In genomic region chr1:16195518-16195905, GRCh38 we compare ENCODE assay signal across 17 cellular contexts. TPM values are rescaled to one million over a fixed set of nuclear protein-coding genes. Genes with fewer than 3 reads are reported as not detected.
DNase-seq lines count a peak whose midpoint lies in the region; ATAC-seq and TF ChIP-seq lines count a peak whose summit lies in the region.
"Had no signal": no experiment of that assay in that cellular context is flagged by ENCODE, and none has a peak within 500 bp of the region (broad histone marks: within the 10 kb centered on the region; RNA-seq: fewer than 3 reads in every experiment).

No MANE protein-coding gene starts in this region.

- intact Hi-C loops in adrenal gland (cut with DNase I) (loop anchor here in 1 of 2 donors (5.0 kb wide), 1 partner anchor 52 kb away; no protein-coding TSS in a partner anchor), ovary (cut with DNase I) (loop anchor here in 2 of 4 donors (10.0 kb wide), 1 partner anchor 169 kb away; the partner anchor contains the start of gene SZRD1 (in 2 of the 2)), upper lobe of right lung (cut with DNase I) (no loop called here)

- H3K4me3 ChIP-seq in adrenal gland, result no peak overlapping the region
- H3K4me3 ChIP-seq in ovary, result no peak overlapping the region
- H3K4me3 ChIP-seq in upper lobe of right lung, result no peak overlapping the region
- H3K4me3 ChIP-seq: A549 had no signal

- H3K9me3 Mint-ChIP-seq in T-helper 2 cell treated with Interferon-gamma antibody and Interleukin-4, amounts not matched to agents 5 μg/mL and 100 μg/mL, for 36 hours, result no peaks in the 10 kb centered on the region
- H3K9me3 Mint-ChIP-seq: CD8-positive, alpha-beta T cell; HFFc6 had no signal

- TF ChIP-seq EP300 in ovary (IDR thresholded peaks at IDR 0.05), result peak; percentile 79

- TF ChIP-seq POLR2A in adrenal gland (IDR thresholded peaks at IDR 0.05) (no peak), ovary (IDR thresholded peaks at IDR 0.05) (no peak)

- H3K27ac Mint-ChIP-seq in T-helper 2 cell treated with Interferon-gamma antibody and Interleukin-4, amounts not matched to agents 5 μg/mL and 100 μg/mL, for 36 hours, result no peak overlapping the region
- H3K27ac Mint-ChIP-seq: CD14-positive monocyte; CD8-positive, alpha-beta T cell; HFFc6 had no signal

- H3K27ac ChIP-seq in adrenal gland (peak overlapping the region; percentile 61 to 90 (median 84)), ovary (peak overlapping the region; percentile 13 to 91), upper lobe of right lung (no peak overlapping the region)
- H3K27ac ChIP-seq: A549, HL-60 had no signal

- H3K27me3 ChIP-seq in adrenal gland (no peaks in the 10 kb centered on the region), ovary (no peaks in the 10 kb centered on the region), upper lobe of right lung (no peaks in the 10 kb centered on the region)

- peaks cover 0 to 6% of the 10 kb centered on the region in 2 donors for H3K4me1 ChIP-seq in adrenal gland (replicated peaks in 1 of 2)
- no peaks in the 10 kb centered on the region for H3K4me1 ChIP-seq in ovary (ENCODE audit: insufficient read depth)
- no peaks in the 10 kb centered on the region for H3K4me1 ChIP-seq in upper lobe of right lung

- H3K36me3 ChIP-seq in adrenal gland (replicated peaks in 1 of 2) (no peaks in the 10 kb centered on the region), ovary (no peaks in the 10 kb centered on the region), upper lobe of right lung (no peaks in the 10 kb centered on the region)

- WGBS in adrenal gland, 4 donors, result 53 to 73% (median 66%) methylated on average over 6 to 7 of the region's 7 CpGs
- WGBS in ovary, 3 donors, result 25 to 43% (median 30%) methylated on average over 7 of the region's 7 CpGs

- peaks cover 9% of the 10 kb centered on the region for H3K27me3 Mint-ChIP-seq in T-helper 2 cell treated with Interferon-gamma antibody and Interleukin-4, amounts not matched to agents 5 μg/mL and 100 μg/mL, for 36 hours (ENCODE audit: low read depth)

- no peaks in the 10 kb centered on the region for H3K36me3 Mint-ChIP-seq in T-helper 2 cell treated with Interferon-gamma antibody and Interleukin-4, amounts not matched to agents 5 μg/mL and 100 μg/mL, for 36 hours (ENCODE audit: low read depth)

- DNase-seq in adrenal gland, result peak in 1 of 7 donors; percentile 48
- peak; percentile 65 for DNase-seq in fibroblast of gingiva (ENCODE audit: low read depth)
- peak in 3 of 5 donors; percentile 50 to 76 (median 68) for DNase-seq in ovary
- no peak for DNase-seq in upper lobe of right lung
- DNase-seq in T-helper 2 cell treated with Interferon-gamma antibody and Interleukin-4, amounts not matched to agents 5 μg/mL and 100 μg/mL, for 36 hours (ENCODE audit: low spot score), result no peak
- DNase-seq in activated T-cell treated with anti-CD3 and anti-CD28 coated beads for 4 hours, result no peak
- DNase-seq in dermis blood vessel endothelial cell, result no peak
- DNase-seq: CD8-positive, alpha-beta T cell; COR-L47; DND-41; GDM1; HCEC 1CT; HFFc6 had no signal

- H3K9me3 ChIP-seq in adrenal gland (replicated peaks in 1 of 3) (no peaks in the 10 kb centered on the region), ovary (no peaks in the 10 kb centered on the region), upper lobe of right lung (no peaks in the 10 kb centered on the region)
- H3K9me3 ChIP-seq: A549 had no signal

- TF ChIP-seq CTCF in adrenal gland (IDR thresholded peaks at IDR 0.05) (no peak), ovary (IDR thresholded peaks at IDR 0.05) (no peak), upper lobe of right lung (IDR thresholded peaks at IDR 0.05) (no peak)

- no peak overlapping the region for H3K4me3 Mint-ChIP-seq in T-helper 2 cell treated with Interferon-gamma antibody and Interleukin-4, amounts not matched to agents 5 μg/mL and 100 μg/mL, for 36 hours
- H3K4me3 Mint-ChIP-seq: CD14-positive monocyte; CD8-positive, alpha-beta T cell; HFFc6 had no signal

- peaks cover 9% of the 10 kb centered on the region for H3K4me1 Mint-ChIP-seq in T-helper 2 cell treated with Interferon-gamma antibody and Interleukin-4, amounts not matched to agents 5 μg/mL and 100 μg/mL, for 36 hours (ENCODE audit: low read depth)
- H3K4me1 Mint-ChIP-seq: CD14-positive monocyte had no signal

- peak; percentile 21 for ATAC-seq in upper lobe of right lung
- ATAC-seq in HG03460 (IDR thresholded peaks at IDR 0.05; ENCODE audit: unreplicated experiment), result no peak
- ATAC-seq: A549; CD8-positive, alpha-beta T cell had no signal

RNA-seq across cellular contexts. Expression of gene ARHGEF19, which starts 16.9 kb away (rescaled TPM):
- total RNA-seq in adrenal gland (10 to 100 TPM; 11.4 to 46.2 (median 23.8) TPM), ovary (10 to 100 TPM in 5 of 7 donors, 1 to 10 TPM in 2; 6.0 to 30.4 (median 14.6) TPM), upper lobe of right lung (11.9 TPM), dermis blood vessel endothelial cell (2.7 and 3.3 TPM in 2 replicates)
- polyA plus RNA-seq in adrenal gland (10 to 100 TPM; 19.1 to 28.2 (median 19.1) TPM), ovary (10 to 100 TPM in 1 of 2 donors, 1 to 10 TPM in 1; 2.3 to 15.5 TPM)

RNA-seq across cellular contexts. Expression of gene EPHA2, which starts 39.6 kb away (rescaled TPM):
- 10 to 100 TPM; 11.8 to 49.5 (median 19.2) TPM for total RNA-seq in adrenal gland
- 10 to 100 TPM in 2 of 3 donors, 1 to 10 TPM in 1; 2.7 to 15.3 (median 11.5) TPM for polyA plus RNA-seq in adrenal gland
- total RNA-seq in ovary, result 10 to 100 TPM in 3 of 7 donors, 1 to 10 TPM in 4; 3.9 to 40.7 (median 8.8) TPM
- polyA plus RNA-seq in ovary, result 1 to 10 TPM; 3.8 to 6.1 TPM
- 44.8 TPM for total RNA-seq in upper lobe of right lung
- 121 and 192 TPM in 2 replicates for total RNA-seq in dermis blood vessel endothelial cell
- total RNA-seq: CD8-positive, alpha-beta T cell had no signal
- polyA plus RNA-seq: CD14-positive monocyte had no signal

RNA-seq across cellular contexts. Expression of gene CPLANE2, which starts 41.5 kb away (rescaled TPM):
- total RNA-seq in adrenal gland, result 10 to 100 TPM; 10.5 to 21.3 (median 13.9) TPM
- 1 to 10 TPM; 2.8 to 6.3 (median 3.0) TPM for polyA plus RNA-seq in adrenal gland
- total RNA-seq in ovary, result 10 to 100 TPM in 4 of 7 donors, 1 to 10 TPM in 3; 4.6 to 12.4 (median 10.5) TPM
- 1 to 10 TPM; 2.6 to 6.6 TPM for polyA plus RNA-seq in ovary
- 11.7 TPM for total RNA-seq in upper lobe of right lung
- total RNA-seq in dermis blood vessel endothelial cell, result 9.5 and 10.3 TPM in 2 replicates

Comparison
In these comparisons a context has a peak if more than half of its experiments do, and no peak if none do; other contexts are left out.
1. DNase-seq: peak in fibroblast of gingiva (single experiment) and ovary (3 of 5); none in upper lobe of right lung (single experiment), T-helper 2 cell treated with Interferon-gamma antibody and Interleukin-4, amounts not matched to agents 5 μg/mL and 100 μg/mL, for 36 hours (single experiment), activated T-cell treated with anti-CD3 and anti-CD28 coated beads for 4 hours (single experiment) and dermis blood vessel endothelial cell (single experiment).